Comparison of ENCODE assay signal across 29 cellular contexts in genomic region chr2:7035884-7036283, GRCh38.
"Had no signal": no experiment of that assay in that cellular context is flagged by ENCODE, and none has a peak within 500 bp of the region (broad histone marks: within the 10 kb centered on the region; RNA-seq: fewer than 3 reads in every experiment).

No MANE protein-coding gene starts in this region.

- H3K4me3 ChIP-seq: adrenal gland, K562, PC-9, SK-N-MC had no signal

- H3K4me2 ChIP-seq: PC-9 had no signal

- DNase-seq: activated CD4-positive, alpha-beta memory T cell treated with anti-CD3 and anti-CD28 coated beads, Interleukin-2, amount 10 ng/mL, durations not matched to agents 7 days and 5 days; activated CD4-positive, alpha-beta T cell treated with anti-CD3 and anti-CD28 coated beads for 1 hour; activated CD4-positive, alpha-beta T cell treated with anti-CD3 and anti-CD28 coated beads for 48 hours; activated CD4-positive, CD25-positive, alpha-beta regulatory T cell; activated gamma-delta T cell treated with Interleukin-2 at 50 U/mL for 16 hours; activated naive CD4-positive, alpha-beta T cell treated with anti-CD3 and anti-CD28 coated beads for 36 hours; activated T-cell treated with anti-CD3 and anti-CD28 coated beads, Interleukin-2, amount 50 U/mL, for 24 hours; NCI-H1092 treated with DMSO at 0.1 percent for 48 hours; NCI-H1417; NCI-H146; NCI-H187; NCI-H2029 treated with DMSO at 0.1 percent for 48 hours; NCI-H2107; NCI-H2171; NCI-H510A; NCI-H526; NCI-H748 treated with DMSO at 0.1 percent for 48 hours; NK-92 treated with Interleukin-12 subunit alpha and Interleukin-12 subunit beta, amount 100 ng/mL, for 24 hours; PC-9; Right ventricle myocardium superior; T1000; WERI-Rb-1 had no signal

- ATAC-seq: activated naive CD4-positive, alpha-beta T cell treated with anti-CD3 and anti-CD28 coated beads, Interleukin-2, amount 50 U/mL, for 72 hours; K562 had no signal

- H3K4me1 Mint-ChIP-seq: central memory CD8-positive, alpha-beta T cell had no signal

- H3K27ac Mint-ChIP-seq: activated CD4-positive, alpha-beta memory T cell treated with anti-CD3 and anti-CD28 coated beads, Interleukin-2, amount 10 ng/mL, durations not matched to agents 7 days and 5 days; activated naive CD4-positive, alpha-beta T cell treated with anti-CD3 and anti-CD28 coated beads for 36 hours; activated T-cell treated with anti-CD3 and anti-CD28 coated beads, Interleukin-2, amount 50 U/mL, for 24 hours; activated T-helper 1 cell treated with anti-CD3 and anti-CD28 coated beads, Interleukin-12 subunit alpha, Interleukin-12 subunit beta, Interleukin-2, Interleukin-4 antibody, amounts not matched to agents 30 ng/mL and 10 ng/mL and 1 ng/mL, durations not matched to agents 14 hours and 24 hours and 36 hours had no signal

- H3K9me3 Mint-ChIP-seq: activated naive CD4-positive, alpha-beta T cell treated with anti-CD3 and anti-CD28 coated beads for 36 hours; activated naive CD4-positive, alpha-beta T cell treated with anti-CD3 and anti-CD28 coated beads, Interleukin-2, amount 50 U/mL, for 72 hours; activated T-cell treated with anti-CD3 and anti-CD28 coated beads, Interleukin-2, amount 50 U/mL, for 24 hours; activated T-helper 1 cell treated with anti-CD3 and anti-CD28 coated beads, Interleukin-12 subunit alpha, Interleukin-12 subunit beta, Interleukin-2, Interleukin-4 antibody, amounts not matched to agents 30 ng/mL and 10 ng/mL and 1 ng/mL, durations not matched to agents 14 hours and 24 hours and 36 hours; brain; central memory CD8-positive, alpha-beta T cell had no signal

- H3K4me3 Mint-ChIP-seq: activated CD4-positive, alpha-beta memory T cell treated with anti-CD3 and anti-CD28 coated beads, Interleukin-2, amount 10 ng/mL, durations not matched to agents 7 days and 5 days; activated naive CD4-positive, alpha-beta T cell treated with anti-CD3 and anti-CD28 coated beads for 36 hours; activated T-cell treated with anti-CD3 and anti-CD28 coated beads, Interleukin-2, amount 50 U/mL, for 24 hours; activated T-helper 1 cell treated with anti-CD3 and anti-CD28 coated beads, Interleukin-12 subunit alpha, Interleukin-12 subunit beta, Interleukin-2, Interleukin-4 antibody, amounts not matched to agents 30 ng/mL and 10 ng/mL and 1 ng/mL, durations not matched to agents 14 hours and 24 hours and 36 hours; brain; central memory CD8-positive, alpha-beta T cell had no signal

- H2AFZ ChIP-seq: PC-9 had no signal

- H3K27me3 Mint-ChIP-seq: activated CD4-positive, alpha-beta memory T cell treated with anti-CD3 and anti-CD28 coated beads, Interleukin-2, amount 10 ng/mL, durations not matched to agents 7 days and 5 days; activated T-cell treated with anti-CD3 and anti-CD28 coated beads, Interleukin-2, amount 50 U/mL, for 24 hours; brain; central memory CD8-positive, alpha-beta T cell had no signal

- H3K9me3 ChIP-seq: adrenal gland had no signal

- H3K27me3 ChIP-seq: adrenal gland had no signal

- H3K27ac ChIP-seq: adrenal gland, PC-9, SK-N-MC, WERI-Rb-1 had no signal
